ENCODE assay signal across 11 cellular contexts in the genomic region with DNA sequence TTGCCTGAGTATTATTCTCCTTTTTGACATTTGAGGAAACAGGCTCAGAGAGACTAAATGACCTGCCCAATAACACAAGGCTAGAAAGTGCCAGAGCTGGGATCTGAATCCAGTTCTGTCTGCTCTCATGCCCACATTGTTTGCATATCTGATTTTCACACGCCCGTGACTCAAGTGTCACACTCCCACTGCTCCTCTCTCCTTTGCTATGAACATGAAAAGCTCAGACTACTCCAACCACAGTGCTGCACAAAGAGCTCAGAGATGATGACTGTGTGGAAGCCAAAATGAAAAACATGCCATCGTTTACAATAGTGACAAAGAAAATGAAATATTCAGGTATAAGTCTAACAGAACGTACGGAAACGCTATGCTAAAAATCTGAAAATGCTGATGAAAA.
DNase-seq lines count a peak whose midpoint lies in the region; ATAC-seq, FAIRE-seq and TF ChIP-seq lines count a peak whose summit lies in the region.
"Had no signal": no experiment of that assay in that cellular context is flagged by ENCODE, and none has a peak within 500 bp of the region (broad histone marks: within the 10 kb centered on the region; RNA-seq: fewer than 3 reads in every experiment).

No MANE protein-coding gene starts in this region.

- no peaks in the 10 kb centered on the region for H3K9me1 ChIP-seq in K562 (ENCODE audit: control insufficient read depth, insufficient read depth, low read length)

- WGBS in K562 (ENCODE audit: insufficient coverage, low coverage, missing lambda C conversion rate), result 88% methylated on average over 6 of the region's 6 CpGs

- H3K27me3 ChIP-seq in K562 (ENCODE audit: control insufficient read depth in 2 of 2, insufficient read depth in 2 of 2, low read length in 2 of 2), result no peaks in the 10 kb centered on the region

- BruUV-seq in K562 (replicated peaks; lab: Mats Ljungman, UMichigan), result no TSS peak

- DNase-seq in RPMI7951 (ENCODE audit: low read depth) (peak; percentile 62), K562 (ENCODE audit: extremely low read depth in 1 of 4, low spot score in 3 of 4) (no peak), NCI-H69 (lab: John Stamatoyannopoulos, UW) (no peak), superior temporal gyrus (ENCODE audit: extremely low spot score) (no peak), RKO (ENCODE audit: low spot score) (no peak)
- peak; percentile 40 for DNase-seq in stimulated activated CD4-positive, alpha-beta T cell treated with anti-CD3 and anti-CD28 coated beads, Interleukin-4, amount 100 ng/mL, for 1 hour
- DNase-seq: SIG-M5 had no signal

- in situ Hi-C loops in K562 (cut with MboI), result no loop called here

- no peak for TF ChIP-seq RAD21 in K562 (CRISPR knock-in tag; conservative IDR thresholded peaks at IDR 0.05 in 1 of 2, IDR thresholded peaks at IDR 0.05 in 1 of 2)

- H3K9ac ChIP-seq in K562 (ENCODE audit: insufficient read depth in 1 of 2, low read depth in 2 of 2, low read length in 2 of 2), result no peak overlapping the region
- H3K9ac ChIP-seq: KMS-11 had no signal

- TF ChIP-seq CTCF in K562 (IDR thresholded peaks at IDR 0.05 in 2 of 3, conservative IDR thresholded peaks at IDR 0.05 in 1 of 3; ENCODE audit: insufficient read depth in 2 of 3, low read depth in 1 of 3, low read length in 3 of 3), result no peak

- CTCF ChIA-PET in K562 (lab: Yijun Ruan, JAX; ENCODE audit: low intra/inter-chr PET ratio), result no interaction called here

- no peak for TF ChIP-seq EP300 in K562 (IDR thresholded peaks at IDR 0.05; ENCODE audit: low read length)

- H2AFZ ChIP-seq in K562 (ENCODE audit: low read depth, low read length), result no peak overlapping the region

- H3K27ac ChIP-seq in K562 (ENCODE audit: extremely low read depth, low read depth, low read length), result no peak overlapping the region
- H3K27ac ChIP-seq: KMS-11 had no signal

- no peaks in the 10 kb centered on the region for H3K9me3 ChIP-seq in K562 (replicated peaks; ENCODE audit: control insufficient read depth, insufficient read depth, low read depth, low read length)

- intact Hi-C loops in K562 (cut with micrococcal nuclease), result no loop called here

- no peaks in the 10 kb centered on the region for H3K79me2 ChIP-seq in K562 (ENCODE audit: control insufficient read depth, insufficient read depth, low read length)

- no peak for FAIRE-seq in K562 (lab: Jason Lieb, UNC)

- no peaks in the 10 kb centered on the region for H4K20me1 ChIP-seq in K562 (replicated peaks; ENCODE audit: control insufficient read depth, insufficient read depth, low read length)

- peaks cover 0 to 10% of the 10 kb centered on the region in 2 experiments; a peak in 3 of 5 replicates for H3K4me1 ChIP-seq in K562 (replicated peaks in 1 of 2; ENCODE audit: control insufficient read depth in 2 of 2, insufficient read depth in 2 of 2, low read length in 2 of 2)

- no peak overlapping the region for H3K4me2 ChIP-seq in K562 (ENCODE audit: insufficient read depth, low read length)
- H3K4me2 ChIP-seq: KMS-11 had no signal

- peak; percentile 40 for ATAC-seq in GM18909 (IDR thresholded peaks at IDR 0.05; ENCODE audit: poor library complexity, unreplicated experiment)
- no peak for ATAC-seq in K562
- no peak for ATAC-seq in HG03097 (IDR thresholded peaks at IDR 0.05; ENCODE audit: low FRiP score, unreplicated experiment)
- ATAC-seq: HCT116 had no signal

- 0 out of 3 replicates have a peak, but pooled peaks cover 3% of the 10 kb centered on the region for H3K36me3 ChIP-seq in K562 (ENCODE audit: control insufficient read depth, insufficient read depth, low read length)

- no peak overlapping the region for H3K4me3 ChIP-seq in K562

- POLR2A ChIA-PET in K562 (lab: Yijun Ruan, JAX), result interaction anchor here (0.6 kb wide), 1 partner anchor 9 kb away, joined by 3 read pairs; no protein-coding TSS in a partner anchor

- no peak for TF ChIP-seq POLR2A in K562 (conservative IDR thresholded peaks at IDR 0.05)

TF ChIP-seq in K562, 482 proteins besides CTCF, POLR2A, EP300 and RAD21:
- TF ChIP-seq FOSL1 (tag; conservative IDR thresholded peaks at IDR 0.05), result 0 out of 2 replicates have a peak, but pooled peaks have one; percentile 24
- TF ChIP-seq HNRNPL (IDR thresholded peaks at IDR 0.05; ENCODE audit: low read depth, low read length), result no peak
TF ChIP-seq in K562: peak in this region for 1.

Comparison
In these comparisons a context has a peak if more than half of its experiments do, and no peak if none do; other contexts are left out.
1. DNase-seq: peak in RPMI7951 (single experiment) and stimulated activated CD4-positive, alpha-beta T cell treated with anti-CD3 and anti-CD28 coated beads, Interleukin-4, amount 100 ng/mL, for 1 hour (single experiment); none in K562 (0 of 4), NCI-H69 (single experiment), superior temporal gyrus (single experiment) and RKO (single experiment).